ENCODE assay signal across 1 cellular context in genomic region chr5:158058208-158058607, GRCh38.
TF ChIP-seq lines count a peak whose summit lies in the region.

No MANE protein-coding gene starts in this region.

TF ChIP-seq in H1, 55 proteins besides CTCF, POLR2A, EP300 and RAD21:
- no peak for TF ChIP-seq CBX8 (IDR thresholded peaks at IDR 0.05; ENCODE audit: borderline replicate concordance, low read depth, low read length)
- no peak for TF ChIP-seq HDAC6 (IDR thresholded peaks at IDR 0.05; ENCODE audit: low read depth, low read length)
- TF ChIP-seq SIRT6 (IDR thresholded peaks at IDR 0.05; ENCODE audit: low read length): no peak
- no peak for TF ChIP-seq SP4 (IDR thresholded peaks at IDR 0.05; ENCODE audit: low read length)
- TF ChIP-seq SIN3A (conservative IDR thresholded peaks at IDR 0.05 in 1 of 2, IDR thresholded peaks at IDR 0.05 in 1 of 2; ENCODE audit: low read depth in 1 of 2, low read length in 2 of 2): no peak
- no peak for TF ChIP-seq SRF (IDR thresholded peaks at IDR 0.05; ENCODE audit: low read depth, low read length)
- TF ChIP-seq CTBP2 (IDR thresholded peaks at IDR 0.05; ENCODE audit: borderline replicate concordance, insufficient read depth, insufficient read length, low read length): no peak
- TF ChIP-seq USF2 (IDR thresholded peaks at IDR 0.05; ENCODE audit: low read length): no peak
- TF ChIP-seq TAF7 (optimal IDR thresholded peaks at IDR 0.05; ENCODE audit: borderline replicate concordance, low read depth, low read length): no peak
- no peak for TF ChIP-seq HDAC2 (IDR thresholded peaks at IDR 0.05; ENCODE audit: borderline replicate concordance in 1 of 2, low read depth in 2 of 2, low read length in 2 of 2)
- TF ChIP-seq CREB1 (IDR thresholded peaks at IDR 0.05): no peak
- TF ChIP-seq BACH1 (IDR thresholded peaks at IDR 0.05; ENCODE audit: low read length): no peak
- no peak for TF ChIP-seq POU5F1 (IDR thresholded peaks at IDR 0.05; ENCODE audit: low read depth, low read length)
- no peak for TF ChIP-seq CEBPB (IDR thresholded peaks at IDR 0.05; ENCODE audit: low read depth, low read length)
- no peak for TF ChIP-seq RNF2 (IDR thresholded peaks at IDR 0.05; ENCODE audit: borderline replicate concordance, low read depth, low read length, missing control alignments, poor library complexity, severe bottlenecking)
- no peak for TF ChIP-seq RBBP5 (IDR thresholded peaks at IDR 0.05; ENCODE audit: borderline replicate concordance, low read depth, low read length)
